In genomic region chr12:113392988-113393579, GRCh38 we compare ENCODE assay signal across 13 cellular contexts. TPM values are rescaled to one million over a fixed set of nuclear protein-coding genes. Genes with fewer than 3 reads are reported as not detected.
A peak's percentile ranks its signal among the peaks of the same experiment; 100 is the strongest.
DNase-seq lines count a peak whose midpoint lies in the region; ATAC-seq and TF ChIP-seq lines count a peak whose summit lies in the region.
"Had no signal": no experiment of that assay in that cellular context is flagged by ENCODE, and none has a peak within 500 bp of the region (broad histone marks: within the 10 kb centered on the region; RNA-seq: fewer than 3 reads in every experiment).

No MANE protein-coding gene starts in this region.

- POLR2A ChIA-PET in CD8-positive, alpha-beta memory T cell (lab: Charles Lee): no interaction called here

- no peaks in the 10 kb centered on the region for H3K4me1 Mint-ChIP-seq in CD8-positive, alpha-beta memory T cell

- H3K27ac ChIP-seq in foreskin keratinocyte: no peak overlapping the region
- H3K27ac ChIP-seq in CD8-positive, alpha-beta memory T cell (ENCODE audit: low read depth, low read length): no peak overlapping the region
- H3K27ac ChIP-seq: 22Rv1, ascending aorta had no signal

- H3K9me3 Mint-ChIP-seq in CD8-positive, alpha-beta memory T cell: no peaks in the 10 kb centered on the region

- CTCF ChIA-PET in CD8-positive, alpha-beta memory T cell (lab: Charles Lee): no interaction called here

- no peak overlapping the region for H3K27ac Mint-ChIP-seq in CD8-positive, alpha-beta memory T cell

- peaks cover 0 to 12% (median 0%) of the 10 kb centered on the region in 3 donors for H3K36me3 Mint-ChIP-seq in CD8-positive, alpha-beta memory T cell

- H3K27me3 Mint-ChIP-seq in CD8-positive, alpha-beta memory T cell: no peaks in the 10 kb centered on the region

- H3K9me3 ChIP-seq in CD8-positive, alpha-beta memory T cell (ENCODE audit: low read length): no peaks in the 10 kb centered on the region
- H3K9me3 ChIP-seq: ascending aorta had no signal

- peaks cover 2% of the 10 kb centered on the region for H3K27me3 ChIP-seq in foreskin keratinocyte
- H3K27me3 ChIP-seq in CD8-positive, alpha-beta memory T cell (ENCODE audit: insufficient read depth, low read length, poor library complexity, severe bottlenecking): no peaks in the 10 kb centered on the region
- H3K27me3 ChIP-seq: ascending aorta had no signal

- H3K4me1 ChIP-seq in foreskin keratinocyte: no peaks in the 10 kb centered on the region
- H3K4me1 ChIP-seq in CD8-positive, alpha-beta memory T cell (ENCODE audit: insufficient read depth, low read length): no peaks in the 10 kb centered on the region
- H3K4me1 ChIP-seq: ascending aorta had no signal

- TF ChIP-seq CTCF in foreskin keratinocyte (conservative IDR thresholded peaks at IDR 0.05): no peak

- H3K4me3 ChIP-seq in CD8-positive, alpha-beta memory T cell (ENCODE audit: low read length): no peak overlapping the region
- H3K4me3 ChIP-seq: ascending aorta had no signal

- ATAC-seq in foreskin keratinocyte: peak; percentile 54

- DNase-seq in DMS 273 (lab: John Stamatoyannopoulos, UW; ENCODE audit: unreplicated experiment) (peak; percentile 23), DMS 273 treated with DMSO at 0.1 percent for 48 hours (lab: John Stamatoyannopoulos, UW) (no peak), RPMI8226 (peak; percentile 26), foreskin keratinocyte (peak in 1 of 2 donors; percentile 4), renal cortical epithelial cell (ENCODE audit: low read depth) (peak; percentile 20), NCI-H2171 treated with DMSO at 0.1 percent for 48 hours (lab: John Stamatoyannopoulos, UW) (no peak), LoVo (ENCODE audit: low spot score) (no peak)
- DNase-seq in CD8-positive, alpha-beta memory T cell: no peak
- DNase-seq: kidney, NCI-H2029, OCI-M1 had no signal

- H3K4me3 Mint-ChIP-seq in CD8-positive, alpha-beta memory T cell: no peak overlapping the region

- H3K36me3 ChIP-seq in CD8-positive, alpha-beta memory T cell (ENCODE audit: insufficient read depth, low read length): no peaks in the 10 kb centered on the region

RNA-seq across cellular contexts. Expression of gene SDS, which starts 10.6 kb away (rescaled TPM):
- total RNA-seq in foreskin keratinocyte (not detected in 2 replicates), renal cortical epithelial cell (0.25 TPM in 1 of 2 replicates, not detected in the other)
- not detected in 2 replicates for polyA plus RNA-seq in foreskin keratinocyte
- under 1 TPM; 0.18 to 0.20 TPM for total RNA-seq in CD8-positive, alpha-beta memory T cell
- not detected for polyA plus RNA-seq in CD8-positive, alpha-beta memory T cell

RNA-seq across cellular contexts. Expression of gene SDSL, which starts 29.1 kb away (rescaled TPM):
- total RNA-seq in foreskin keratinocyte (1.2 and 3.4 TPM in 2 replicates), renal cortical epithelial cell (10.1 and 12.5 TPM in 2 replicates)
- 1.9 and 6.2 TPM in 2 replicates for polyA plus RNA-seq in foreskin keratinocyte
- total RNA-seq in CD8-positive, alpha-beta memory T cell: under 1 TPM; 0.20 to 0.24 TPM
- not detected for polyA plus RNA-seq in CD8-positive, alpha-beta memory T cell

RNA-seq across cellular contexts. Expression of gene PLBD2, which starts 34.7 kb away (rescaled TPM):
- total RNA-seq in foreskin keratinocyte (10.0 and 11.7 TPM in 2 replicates), renal cortical epithelial cell (25.9 and 51.0 TPM in 2 replicates)
- polyA plus RNA-seq in foreskin keratinocyte: 11.5 and 13.0 TPM in 2 replicates
- total RNA-seq in CD8-positive, alpha-beta memory T cell: 10 to 100 TPM; 19.5 to 20.7 TPM
- polyA plus RNA-seq in CD8-positive, alpha-beta memory T cell: 10.0 TPM

RNA-seq across cellular contexts. Expression of gene SLC8B1, which starts 58.2 kb away (rescaled TPM):
- total RNA-seq in foreskin keratinocyte (11.7 and 12.3 TPM in 2 replicates), renal cortical epithelial cell (22.8 and 43.8 TPM in 2 replicates)
- polyA plus RNA-seq in foreskin keratinocyte: 9.5 and 11.4 TPM in 2 replicates
- total RNA-seq in CD8-positive, alpha-beta memory T cell: 10 to 100 TPM; 14.9 to 16.8 TPM
- polyA plus RNA-seq in CD8-positive, alpha-beta memory T cell: 26.8 TPM

Comparison
In these comparisons a context has a peak if more than half of its experiments do, and no peak if none do; other contexts are left out.
1. DNase-seq: peak in DMS 273 (single experiment), RPMI8226 (single experiment) and renal cortical epithelial cell (single experiment); none in DMS 273 treated with DMSO at 0.1 percent for 48 hours (single experiment), CD8-positive, alpha-beta memory T cell (0 of 5), NCI-H2171 treated with DMSO at 0.1 percent for 48 hours (single experiment) and LoVo (single experiment).